In genomic region chr9:110398992-110399391, GRCh38 we compare ENCODE assay signal across 2 cellular contexts.
A peak's percentile ranks its signal among the peaks of the same experiment; 100 is the strongest.
DNase-seq lines count a peak whose midpoint lies in the region; ATAC-seq, FAIRE-seq and TF ChIP-seq lines count a peak whose summit lies in the region.
"Not testable (repeated sequence)": the region's sequence is repeated elsewhere in the genome, so short reads cannot be mapped to it uniquely, and the experiment has no call there.

No MANE protein-coding gene starts in this region.

- H4K20me1 ChIP-seq in K562 (replicated peaks; ENCODE audit: control insufficient read depth, insufficient read depth, low read length), result not testable (repeated sequence)

- ATAC-seq in K562, result not testable (repeated sequence)

- not testable (repeated sequence) for TF ChIP-seq CTCF in HEK293 (tag by site-specific recombination; IDR thresholded peaks at IDR 0.05); K562 (IDR thresholded peaks at IDR 0.05 in 2 of 3, conservative IDR thresholded peaks at IDR 0.05 in 1 of 3; ENCODE audit: insufficient read depth in 2 of 3, low read depth in 1 of 3, low read length in 3 of 3)

- CTCF ChIA-PET in HEK293 (lab: Yijun Ruan, JAX); K562 (lab: Yijun Ruan, JAX; ENCODE audit: low intra/inter-chr PET ratio): not testable (repeated sequence)

- POLR2A ChIA-PET in HEK293 (lab: Yijun Ruan, JAX); K562 (lab: Yijun Ruan, JAX): not testable (repeated sequence)

- H3K36me3 ChIP-seq in HEK293 (ENCODE audit: control insufficient read depth in 2 of 2, insufficient read depth in 1 of 2, low read length in 2 of 2); K562 (ENCODE audit: control insufficient read depth, insufficient read depth, low read length): not testable (repeated sequence)

- not testable (repeated sequence) for H3K4me2 ChIP-seq in K562 (ENCODE audit: insufficient read depth, low read length)

- 14% methylated on average over 1 of the region's 2 CpGs for WGBS in K562 (ENCODE audit: insufficient coverage, low coverage, missing lambda C conversion rate)

- intact Hi-C loops in K562 (cut with micrococcal nuclease), result not testable (repeated sequence)

- not testable (repeated sequence) for BruUV-seq in K562 (replicated peaks; lab: Mats Ljungman, UMichigan)

- not testable (repeated sequence) for DNase-seq in K562 (ENCODE audit: extremely low read depth in 1 of 4, low spot score in 3 of 4)

- not testable (repeated sequence) for FAIRE-seq in K562 (lab: Jason Lieb, UNC)

- H3K9me3 ChIP-seq in HEK293 (ENCODE audit: control insufficient read depth, insufficient read depth, low read depth, low read length); K562 (replicated peaks; ENCODE audit: control insufficient read depth, insufficient read depth, low read depth, low read length): not testable (repeated sequence)

- not testable (repeated sequence) for TF ChIP-seq EP300 in K562 (IDR thresholded peaks at IDR 0.05; ENCODE audit: low read length)

- not testable (repeated sequence) for H3K27ac ChIP-seq in HEK293 (ENCODE audit: extremely low read depth, low read depth, low read length); K562 (ENCODE audit: extremely low read depth, low read depth, low read length)

- not testable (repeated sequence) for H3K4me1 ChIP-seq in HEK293 (ENCODE audit: control insufficient read depth, insufficient read depth, low read length); K562 (replicated peaks in 1 of 2; ENCODE audit: control insufficient read depth in 2 of 2, insufficient read depth in 2 of 2, low read length in 2 of 2)

- not testable (repeated sequence) for H3K9ac ChIP-seq in K562 (ENCODE audit: insufficient read depth in 1 of 2, low read depth in 2 of 2, low read length in 2 of 2)

- TF ChIP-seq RAD21 in K562 (CRISPR knock-in tag; conservative IDR thresholded peaks at IDR 0.05 in 1 of 2, IDR thresholded peaks at IDR 0.05 in 1 of 2), result not testable (repeated sequence)

- not testable (repeated sequence) for H3K4me3 ChIP-seq in HEK293 (ENCODE audit: low read depth, low read length); K562

- H3K79me2 ChIP-seq in K562 (ENCODE audit: control insufficient read depth, insufficient read depth, low read length), result not testable (repeated sequence)

- in situ Hi-C loops in K562 (cut with MboI), result not testable (repeated sequence)

- TF ChIP-seq POLR2A in K562 (conservative IDR thresholded peaks at IDR 0.05), result not testable (repeated sequence)

- not testable (repeated sequence) for H3K27me3 ChIP-seq in K562 (ENCODE audit: control insufficient read depth in 2 of 2, insufficient read depth in 2 of 2, low read length in 2 of 2)

- not testable (repeated sequence) for H3K9me1 ChIP-seq in K562 (ENCODE audit: control insufficient read depth, insufficient read depth, low read length)

- H2AFZ ChIP-seq in K562 (ENCODE audit: low read depth, low read length), result not testable (repeated sequence)

TF ChIP-seq in HEK293, 187 proteins besides CTCF, POLR2A, EP300 and RAD21:
- TF ChIP-seq ZNF146 (tag by site-specific recombination; IDR thresholded peaks at IDR 0.05), result peak; percentile 56; the same call in 1 of the 2 replicates

TF ChIP-seq in K562, 482 proteins besides CTCF, POLR2A, EP300 and RAD21:
- TF ChIP-seq ZNF146 (CRISPR knock-in tag; IDR thresholded peaks at IDR 0.05; ENCODE audit: unreplicated experiment) (peak; percentile 77), RBM25 (IDR thresholded peaks at IDR 0.05; ENCODE audit: low read depth, low read length, severe bottlenecking) (peak; percentile 38)
